ENCODE assay signal across 8 cellular contexts in the genomic region with DNA sequence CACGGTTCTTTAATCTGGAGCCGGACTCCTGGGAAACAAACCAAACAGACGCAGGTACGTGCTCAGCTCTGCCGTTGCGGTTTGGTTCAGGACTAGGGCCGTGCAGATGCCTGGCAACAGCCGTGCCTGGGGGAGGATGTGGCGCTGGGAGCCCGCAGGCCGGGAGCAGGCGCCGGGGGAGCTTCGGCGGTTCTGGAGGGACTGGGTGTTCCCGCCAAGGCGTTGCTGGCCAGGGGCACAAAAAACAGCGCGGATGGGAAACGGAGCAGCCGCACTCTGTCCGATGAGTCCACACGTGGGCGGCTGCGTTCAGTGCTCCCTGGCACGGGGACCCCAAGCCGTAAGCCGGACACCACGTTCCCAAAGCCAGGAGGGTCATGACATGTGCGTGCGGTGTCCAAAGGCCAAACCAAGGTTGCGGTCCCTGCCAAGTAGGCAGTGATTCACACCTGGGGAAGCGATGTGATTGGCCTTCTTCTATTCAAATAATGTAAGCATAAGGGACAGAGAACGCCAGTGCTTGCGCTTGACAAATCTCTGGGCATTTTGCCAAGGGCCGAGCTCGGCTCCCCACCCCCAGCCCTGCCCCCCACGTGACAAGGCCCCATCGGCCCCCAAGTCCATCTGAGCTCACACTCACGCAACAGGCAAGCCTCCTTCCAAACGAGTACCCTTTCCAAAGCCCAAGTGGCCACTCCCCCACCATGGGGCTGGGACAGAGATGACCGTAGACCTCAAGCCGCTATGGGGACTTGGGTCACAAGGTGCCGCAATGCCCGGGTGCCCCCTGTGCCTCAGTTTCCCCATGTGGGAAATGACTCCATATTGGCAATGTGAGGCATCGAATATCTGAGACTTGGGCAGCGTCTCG. TPM values are rescaled to one million over a fixed set of nuclear protein-coding genes. Genes with fewer than 3 reads are reported as not detected.
A peak's percentile ranks its signal among the peaks of the same experiment; 100 is the strongest.
DNase-seq lines count a peak whose midpoint lies in the region; TF ChIP-seq lines count a peak whose summit lies in the region.

No MANE protein-coding gene starts in this region.

- H3K27ac ChIP-seq in stomach = peak overlapping the region; percentile 7 to 82 (median 59)

- WGBS in stomach, 5 donors = 33 to 56% (median 47%) methylated on average over 44 to 48 of the region's 48 CpGs

- peak; percentile 36 for DNase-seq in NCI-H2029 (lab: John Stamatoyannopoulos, UW)
- DNase-seq in NCI-H2029 treated with DMSO at 0.1 percent for 48 hours (lab: John Stamatoyannopoulos, UW) = no peak
- DNase-seq in NCI-H748 (lab: John Stamatoyannopoulos, UW; ENCODE audit: unreplicated experiment) = peak; percentile 95
- peak; percentile 71 for DNase-seq in glomerular visceral epithelial cell (ENCODE audit: extremely low spot score)
- DNase-seq in stomach = peak; percentile 59
- DNase-seq in stimulated activated CD4-positive, alpha-beta T cell treated with anti-CD3 and anti-CD28 coated beads, Interleukin-2, amount 100 ng/mL, for 24 hours = no peak
- DNase-seq in iPS-NIHi7 (ENCODE audit: extremely low spot score) = no peak
- DNase-seq in effector CD4-positive, alpha-beta T cell = no peak

- no peak for TF ChIP-seq EP300 in stomach (IDR thresholded peaks at IDR 0.05)

- H3K9me3 ChIP-seq in stomach = no peaks in the 10 kb centered on the region

- intact Hi-C loops in stomach (cut with DNase I; ENCODE audit: low total_unique reads) = no loop called here

- TF ChIP-seq POLR2A in stomach (IDR thresholded peaks at IDR 0.05) = no peak

- peak overlapping the region in 1 of 4 donors; percentile 13 for H3K4me3 ChIP-seq in stomach

- peaks cover 24 to 52% (median 46%) of the 10 kb centered on the region in 4 donors for H3K4me1 ChIP-seq in stomach

- H3K36me3 ChIP-seq in stomach = no peaks in the 10 kb centered on the region

- no peak for TF ChIP-seq CTCF in stomach (IDR thresholded peaks at IDR 0.05)

- peaks cover 0 to 53% (median 3%) of the 10 kb centered on the region in 3 donors for H3K27me3 ChIP-seq in stomach

RNA-seq across cellular contexts. Expression of gene NKD2, which starts 49.7 kb away (rescaled TPM):
- 10 to 100 TPM in 1 of 5 donors, 1 to 10 TPM in 2, not detected in 2; 1.8 to 13.6 (median 4.4) TPM for total RNA-seq in stomach
- 10 to 100 TPM in 2 of 3 donors, 1 to 10 TPM in 1; 5.3 to 12.8 (median 10.5) TPM for polyA plus RNA-seq in stomach

Comparison
In these comparisons a context has a peak if more than half of its experiments do, and no peak if none do; other contexts are left out.
1. DNase-seq: peak in NCI-H2029 (single experiment), NCI-H748 (single experiment), glomerular visceral epithelial cell (single experiment) and stomach (single experiment); none in NCI-H2029 treated with DMSO at 0.1 percent for 48 hours (single experiment), stimulated activated CD4-positive, alpha-beta T cell treated with anti-CD3 and anti-CD28 coated beads, Interleukin-2, amount 100 ng/mL, for 24 hours (0 of 2), iPS-NIHi7 (single experiment) and effector CD4-positive, alpha-beta T cell (single experiment).